8 cellular contexts compared by ENCODE assay signal in the genomic region with DNA sequence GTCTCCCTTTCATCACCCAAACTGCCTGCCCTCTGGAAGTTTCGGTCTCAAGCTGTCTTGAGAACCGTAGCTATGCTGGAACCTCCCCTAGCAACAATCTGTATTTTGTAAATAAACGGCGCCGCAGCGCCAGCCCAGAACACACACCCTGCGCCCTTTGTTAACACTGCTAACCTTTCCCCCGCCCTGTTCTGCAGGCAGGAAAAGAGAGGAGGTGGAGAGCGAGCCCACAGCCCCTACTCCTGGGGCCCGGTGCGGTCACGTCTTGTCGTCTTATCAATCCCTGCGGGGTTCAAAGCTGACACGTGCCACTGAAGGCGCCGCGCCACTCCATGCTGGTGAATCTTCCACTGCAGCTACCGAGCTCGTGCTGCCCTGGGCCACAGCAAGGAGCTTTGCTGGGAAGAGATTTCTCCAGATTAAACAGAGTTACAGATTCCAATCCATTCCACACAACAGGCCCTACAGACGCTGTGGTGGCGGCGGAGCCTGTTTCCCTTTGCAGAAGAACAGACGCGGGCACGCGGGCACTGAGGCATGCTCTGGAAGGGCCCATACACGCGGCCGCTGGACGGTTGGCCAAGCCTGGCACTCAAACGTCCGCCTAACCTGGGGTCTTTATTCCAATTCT. TPM values are rescaled to one million over a fixed set of nuclear protein-coding genes. Genes with fewer than 3 reads are reported as not detected.
DNase-seq lines count a peak whose midpoint lies in the region; ATAC-seq and TF ChIP-seq lines count a peak whose summit lies in the region.

No MANE protein-coding gene starts in this region.

- DNase-seq in NCI-H69 (lab: John Stamatoyannopoulos, UW) (peak; percentile 17), cardiac fibroblast (ENCODE audit: low read depth in 2 of 2) (peak; percentile 32 to 67), mucosa of descending colon (peak; percentile 72 to 87 (median 78)), NCI-H524 (lab: John Stamatoyannopoulos, UW) (no peak), NCI-H2227 treated with DMSO at 0.1 percent for 48 hours (lab: John Stamatoyannopoulos, UW) (no peak), NCI-H187 treated with DMSO at 0.1 percent for 48 hours (lab: John Stamatoyannopoulos, UW) (no peak)

- no peaks in the 10 kb centered on the region for H3K36me3 ChIP-seq in BLaER1
- no peaks in the 10 kb centered on the region for H3K36me3 ChIP-seq in mucosa of descending colon (ENCODE audit: low read depth)

- H3K27ac ChIP-seq in BLaER1 = no peak overlapping the region

- peak; percentile 83 for ATAC-seq in mucosa of descending colon
- no peak for ATAC-seq in HG03442 (IDR thresholded peaks at IDR 0.05; ENCODE audit: unreplicated experiment)

- H3K9me3 ChIP-seq in BLaER1 = no peaks in the 10 kb centered on the region
- H3K9me3 ChIP-seq in mucosa of descending colon = no peaks in the 10 kb centered on the region

- no peaks in the 10 kb centered on the region for H3K27me3 ChIP-seq in BLaER1

- 0 out of 2 replicates have a peak overlapping the region, but pooled peaks have one; percentile 57 for H3K4me2 ChIP-seq in BLaER1

- H3K4me3 ChIP-seq in BLaER1 (no peak overlapping the region), cardiac fibroblast (replicated peaks in 1 of 2; ENCODE audit: low read depth in 2 of 2, low read length in 2 of 2) (no peak overlapping the region), mucosa of descending colon (no peak overlapping the region)

- TF ChIP-seq CTCF in cardiac fibroblast (IDR thresholded peaks at IDR 0.05; ENCODE audit: low read depth, low read length) = no peak
- no peak for TF ChIP-seq CTCF in mucosa of descending colon (IDR thresholded peaks at IDR 0.05)

- H3K4me1 ChIP-seq in BLaER1 (peaks cover 21% of the 10 kb centered on the region), mucosa of descending colon (ENCODE audit: low read depth) (peaks cover 31% of the 10 kb centered on the region)

- intact Hi-C loops in mucosa of descending colon (cut with DNase I, micrococcal nuclease) = no loop called here

- no peak overlapping the region for H3K9ac ChIP-seq in BLaER1

- H4K20me1 ChIP-seq in BLaER1 = no peaks in the 10 kb centered on the region

RNA-seq across cellular contexts. Expression of gene ZDHHC11B, which starts 25.3 kb away (rescaled TPM):
- 1 to 10 TPM in 2 of 3 donors, under 1 TPM in 1; 0.41 to 6.4 (median 4.6) TPM for total RNA-seq in mucosa of descending colon

Comparison
In these comparisons a context has a peak if more than half of its experiments do, and no peak if none do; other contexts are left out.
1. DNase-seq: peak in NCI-H69 (single experiment), cardiac fibroblast (2 of 2) and mucosa of descending colon (3 of 3); none in NCI-H524 (0 of 2), NCI-H2227 treated with DMSO at 0.1 percent for 48 hours (single experiment) and NCI-H187 treated with DMSO at 0.1 percent for 48 hours (single experiment).